24 cellular contexts compared by ENCODE assay signal in the genomic region with DNA sequence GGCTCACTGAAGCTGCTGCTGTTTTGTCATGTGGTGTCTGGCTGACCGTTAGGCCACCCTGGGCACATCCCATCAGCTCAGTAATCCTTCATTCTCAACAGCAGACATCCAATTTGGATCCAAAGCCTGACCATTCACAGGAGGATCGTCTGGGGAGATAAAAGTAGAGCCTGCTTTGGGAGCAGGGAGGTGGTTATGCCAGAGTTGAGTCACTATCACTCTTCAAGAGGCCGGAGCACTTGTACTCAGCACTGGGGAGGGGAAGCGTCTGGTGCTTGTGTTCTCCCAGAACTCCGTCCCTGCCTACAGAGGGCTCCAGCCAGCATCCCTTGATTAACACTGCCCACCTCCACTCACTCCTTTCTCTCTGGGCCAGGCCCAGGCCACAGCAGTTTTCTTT.
"Had no signal": no experiment of that assay in that cellular context is flagged by ENCODE, and none has a peak within 500 bp of the region (broad histone marks: within the 10 kb centered on the region; RNA-seq: fewer than 3 reads in every experiment).

No MANE protein-coding gene starts in this region.

- DNase-seq: activated CD4-positive, alpha-beta T cell treated with anti-CD3 and anti-CD28 coated beads for 4 hours; activated CD4-positive, alpha-beta T cell treated with anti-CD3 and anti-CD28 coated beads, Interleukin-2, amount 50 U/mL, for 4 hours; activated effector memory CD4-positive, alpha-beta T cell treated with Interleukin-2 at 50 U/mL for 16 hours; activated naive CD4-positive, alpha-beta T cell treated with Interleukin-2 at 50 U/mL for 16 hours; activated naive CD8-positive, alpha-beta T cell treated with anti-CD3 and anti-CD28 coated beads for 36 hours; brain microvascular endothelial cell; caudate nucleus; cortex of kidney; effector memory CD8-positive, alpha-beta T cell; erythroblast; gastrocnemius medialis; glutamatergic neuron; hippocampal formation; naive thymus-derived CD8-positive, alpha-beta T cell; occipital lobe; stimulated activated CD4-positive, alpha-beta T cell treated with anti-CD3 and anti-CD28 coated beads, Interleukin-12 subunit alpha, Interleukin-12 subunit beta, amount 100 ng/mL, for 4 hours; stimulated activated CD4-positive, alpha-beta T cell treated with anti-CD3 and anti-CD28 coated beads, Interleukin-4, amount 100 ng/mL, for 1 hour; stimulated activated naive CD8-positive, alpha-beta T cell treated with anti-CD3 and anti-CD28 coated beads, Interleukin-15, Interleukin-2, amounts not matched to agents 100 U/mL and 50 U/mL, for 24 hours had no signal

- H3K4me3 ChIP-seq: gastrocnemius medialis, skin epidermis, vagina had no signal

- H3K4me1 ChIP-seq: gastrocnemius medialis, vagina had no signal

- ATAC-seq: effector memory CD8-positive, alpha-beta T cell; gastrocnemius medialis; naive thymus-derived CD8-positive, alpha-beta T cell; sciatic nerve; stimulated activated naive CD8-positive, alpha-beta T cell treated with anti-CD3 and anti-CD28 coated beads, Interleukin-15, Interleukin-2, amounts not matched to agents 100 U/mL and 50 U/mL, for 24 hours had no signal

- H3K9me3 Mint-ChIP-seq: activated naive CD8-positive, alpha-beta T cell treated with anti-CD3 and anti-CD28 coated beads for 36 hours; neural crest cell; type B pancreatic cell had no signal

- H3K27me3 ChIP-seq: brain microvascular endothelial cell, gastrocnemius medialis, vagina had no signal

- H3K27ac Mint-ChIP-seq: activated naive CD8-positive, alpha-beta T cell treated with anti-CD3 and anti-CD28 coated beads for 36 hours; effector memory CD8-positive, alpha-beta T cell; memory B cell; naive thymus-derived CD8-positive, alpha-beta T cell; type B pancreatic cell had no signal

- H3K9me3 ChIP-seq: gastrocnemius medialis, vagina had no signal

- H3K27me3 Mint-ChIP-seq: activated naive CD8-positive, alpha-beta T cell treated with anti-CD3 and anti-CD28 coated beads for 36 hours; memory B cell had no signal

- H3K27ac ChIP-seq: brain microvascular endothelial cell, gastrocnemius medialis, skin epidermis, vagina had no signal

- H3K36me3 ChIP-seq: brain microvascular endothelial cell, gastrocnemius medialis, vagina had no signal

- H3K4me3 Mint-ChIP-seq: activated naive CD8-positive, alpha-beta T cell treated with anti-CD3 and anti-CD28 coated beads for 36 hours; effector memory CD8-positive, alpha-beta T cell; memory B cell; naive thymus-derived CD8-positive, alpha-beta T cell; neural crest cell; type B pancreatic cell had no signal

- H3K4me1 Mint-ChIP-seq: activated naive CD8-positive, alpha-beta T cell treated with anti-CD3 and anti-CD28 coated beads for 36 hours; memory B cell; naive thymus-derived CD8-positive, alpha-beta T cell had no signal

- H3K36me3 Mint-ChIP-seq: activated naive CD8-positive, alpha-beta T cell treated with anti-CD3 and anti-CD28 coated beads for 36 hours; memory B cell; naive thymus-derived CD8-positive, alpha-beta T cell; type B pancreatic cell had no signal
